Comparison of ENCODE assay signal across 29 cellular contexts in genomic region chr2:25957743-25958142, GRCh38.
"Had no signal": no experiment of that assay in that cellular context is flagged by ENCODE, and none has a peak within 500 bp of the region (broad histone marks: within the 10 kb centered on the region; RNA-seq: fewer than 3 reads in every experiment).

No MANE protein-coding gene starts in this region.

- H3K9me3 Mint-ChIP-seq: activated CD4-positive, alpha-beta memory T cell treated with anti-CD3 and anti-CD28 coated beads, Interleukin-2, amount 10 ng/mL, durations not matched to agents 7 days and 5 days; activated CD4-positive, alpha-beta T cell treated with anti-CD3 and anti-CD28 coated beads, Interleukin-2, amount 10 ng/mL, durations not matched to agents 7 days and 5 days; activated naive CD4-positive, alpha-beta T cell treated with anti-CD3 and anti-CD28 coated beads, Interleukin-2, amount 50 U/mL, for 72 hours; activated naive CD8-positive, alpha-beta T cell treated with anti-CD3 and anti-CD28 coated beads, Interleukin-2, amount 50 U/mL, for 24 hours; activated T-cell treated with anti-CD3 and anti-CD28 coated beads, Interleukin-2, amount 50 U/mL, for 72 hours; brain; central memory CD8-positive, alpha-beta T cell; T-cell had no signal

- H3K4me3 Mint-ChIP-seq: activated CD4-positive, alpha-beta memory T cell treated with anti-CD3 and anti-CD28 coated beads, Interleukin-2, amount 10 ng/mL, durations not matched to agents 7 days and 5 days; activated CD4-positive, alpha-beta T cell treated with anti-CD3 and anti-CD28 coated beads, Interleukin-2, amount 10 ng/mL, durations not matched to agents 7 days and 5 days; activated naive CD8-positive, alpha-beta T cell treated with anti-CD3 and anti-CD28 coated beads, Interleukin-2, amount 50 U/mL, for 24 hours; activated T-cell treated with anti-CD3 and anti-CD28 coated beads, Interleukin-2, amount 50 U/mL, for 72 hours; brain; central memory CD8-positive, alpha-beta T cell; T-cell had no signal

- ATAC-seq: activated naive CD4-positive, alpha-beta T cell treated with anti-CD3 and anti-CD28 coated beads, Interleukin-2, amount 50 U/mL, for 72 hours; activated naive CD8-positive, alpha-beta T cell treated with anti-CD3 and anti-CD28 coated beads, Interleukin-2, amount 50 U/mL, for 24 hours; activated T-cell treated with anti-CD3 and anti-CD28 coated beads, Interleukin-2, amount 50 U/mL, for 72 hours; K562; Right ventricle myocardium inferior; T-cell had no signal

- H3K4me3 ChIP-seq: K562, PC-9, SK-N-MC had no signal

- DNase-seq: activated CD4-positive, alpha-beta memory T cell treated with anti-CD3 and anti-CD28 coated beads, Interleukin-2, amount 10 ng/mL, durations not matched to agents 7 days and 5 days; activated CD4-positive, alpha-beta T cell treated with anti-CD3 and anti-CD28 coated beads, Interleukin-2, amount 10 ng/mL, durations not matched to agents 7 days and 5 days; activated CD4-positive, CD25-positive, alpha-beta regulatory T cell; activated CD8-positive, alpha-beta memory T cell treated with anti-CD3 and anti-CD28 coated beads, Interleukin-2, amount 50 U/mL, for 4 hours; activated naive CD4-positive, alpha-beta T cell; activated naive CD8-positive, alpha-beta T cell treated with anti-CD3 and anti-CD28 coated beads, Interleukin-2, amount 50 U/mL, for 24 hours; activated T-cell treated with anti-CD3 and anti-CD28 coated beads, Interleukin-2, amount 50 U/mL, for 72 hours; amniotic stem cell; Karpas-422; MM.1S; NCI-H1105; NCI-H1436; NCI-H187; NCI-H2081; NCI-H446; NCI-H524; PC-9; T-cell; T-helper 2 cell; T1000 had no signal

- H3K27me3 Mint-ChIP-seq: activated CD4-positive, alpha-beta memory T cell treated with anti-CD3 and anti-CD28 coated beads, Interleukin-2, amount 10 ng/mL, durations not matched to agents 7 days and 5 days; activated CD4-positive, alpha-beta T cell treated with anti-CD3 and anti-CD28 coated beads, Interleukin-2, amount 10 ng/mL, durations not matched to agents 7 days and 5 days; activated naive CD8-positive, alpha-beta T cell treated with anti-CD3 and anti-CD28 coated beads, Interleukin-2, amount 50 U/mL, for 24 hours; brain; central memory CD8-positive, alpha-beta T cell; T-cell had no signal

- H3K27ac ChIP-seq: PC-9, SK-N-MC, VCaP had no signal

- H2AFZ ChIP-seq: PC-9 had no signal

- H3K4me2 ChIP-seq: PC-9 had no signal

- H3K27ac Mint-ChIP-seq: activated CD4-positive, alpha-beta memory T cell treated with anti-CD3 and anti-CD28 coated beads, Interleukin-2, amount 10 ng/mL, durations not matched to agents 7 days and 5 days; activated CD4-positive, alpha-beta T cell treated with anti-CD3 and anti-CD28 coated beads, Interleukin-2, amount 10 ng/mL, durations not matched to agents 7 days and 5 days; activated naive CD8-positive, alpha-beta T cell treated with anti-CD3 and anti-CD28 coated beads, Interleukin-2, amount 50 U/mL, for 24 hours; activated T-cell treated with anti-CD3 and anti-CD28 coated beads, Interleukin-2, amount 50 U/mL, for 72 hours; T-cell had no signal

- H3K36me3 Mint-ChIP-seq: activated naive CD4-positive, alpha-beta T cell treated with anti-CD3 and anti-CD28 coated beads, Interleukin-2, amount 50 U/mL, for 72 hours; T-cell had no signal

- FAIRE-seq: astrocyte, K562, TTC549 had no signal
